17 cellular contexts compared by ENCODE assay signal in the genomic region with DNA sequence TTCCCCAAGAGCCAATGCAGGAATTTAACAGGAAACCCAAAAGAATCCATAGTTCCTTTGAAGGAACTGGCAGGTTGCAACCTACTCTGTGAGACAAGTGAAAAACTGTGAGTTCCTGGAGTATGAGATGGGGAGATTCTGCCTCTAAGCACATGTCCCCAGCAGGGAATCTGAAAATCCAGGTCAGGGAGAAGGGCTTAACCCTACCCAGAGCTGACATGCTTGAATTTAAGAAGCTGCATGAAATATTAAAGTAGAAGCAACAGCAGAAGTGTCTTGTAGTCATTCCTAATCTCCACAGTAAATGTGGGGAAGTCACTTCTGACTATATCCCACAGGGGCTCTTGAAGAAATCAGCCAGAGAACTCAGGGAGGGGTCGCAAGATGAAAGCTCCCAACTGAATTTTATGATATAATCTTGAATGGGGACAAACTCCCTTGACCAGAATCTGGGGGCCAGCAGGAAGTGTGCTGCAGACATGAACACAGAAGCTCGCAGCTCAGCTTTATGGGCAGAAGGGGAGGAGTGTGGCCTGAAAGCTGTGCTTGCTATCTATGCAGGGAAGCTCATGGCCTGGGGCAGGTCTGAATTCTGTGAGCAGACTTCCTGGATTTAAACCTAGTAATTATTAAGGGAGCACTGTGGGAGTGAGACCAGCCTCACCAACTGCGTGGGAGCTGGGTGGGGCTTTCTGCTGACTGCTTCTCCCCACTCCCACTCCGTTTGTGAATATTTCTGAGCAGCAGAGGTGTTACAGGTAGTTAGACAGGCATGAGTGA.
DNase-seq lines count a peak whose midpoint lies in the region; ATAC-seq and TF ChIP-seq lines count a peak whose summit lies in the region.
"Had no signal": no experiment of that assay in that cellular context is flagged by ENCODE, and none has a peak within 500 bp of the region (broad histone marks: within the 10 kb centered on the region; RNA-seq: fewer than 3 reads in every experiment).

No MANE protein-coding gene starts in this region.

- no peak overlapping the region for H3K27ac ChIP-seq in GM23338 (ENCODE audit: low read depth)
- no peak overlapping the region for H3K27ac ChIP-seq in endodermal cell (ENCODE audit: low read depth, low read length)
- H3K27ac ChIP-seq in dorsolateral prefrontal cortex = no peak overlapping the region
- no peak overlapping the region for H3K27ac ChIP-seq in heart left ventricle
- H3K27ac ChIP-seq: thoracic aorta had no signal

- H3K4me3 ChIP-seq in GM23338 (no peak overlapping the region), NB4 (ENCODE audit: low read depth, low read length) (peak overlapping the region; percentile 12), endodermal cell (ENCODE audit: low read length) (no peak overlapping the region), neuron (ENCODE audit: low read length) (no peak overlapping the region), dorsolateral prefrontal cortex (no peak overlapping the region), heart left ventricle (no peak overlapping the region)
- H3K4me3 ChIP-seq: thoracic aorta had no signal

- no peaks in the 10 kb centered on the region for H3K79me2 ChIP-seq in GM23338 (replicated peaks; ENCODE audit: insufficient read depth)

- H4K20me1 ChIP-seq in GM23338 (replicated peaks; ENCODE audit: insufficient read depth) = no peaks in the 10 kb centered on the region

- H3K9me3 ChIP-seq in endodermal cell (ENCODE audit: control insufficient read depth, low read length) (no peaks in the 10 kb centered on the region), neuron (ENCODE audit: low read length) (no peaks in the 10 kb centered on the region), heart left ventricle (no peaks in the 10 kb centered on the region)
- H3K9me3 ChIP-seq: thoracic aorta had no signal

- intact Hi-C loops in dorsolateral prefrontal cortex (cut with DNase I) = no loop called here
- intact Hi-C loops in heart left ventricle (cut with DNase I) = no loop called here

- H3K27ac Mint-ChIP-seq in GM23338 (no peak overlapping the region), endodermal cell (no peak overlapping the region)
- H3K27ac Mint-ChIP-seq: activated naive CD4-positive, alpha-beta T cell treated with anti-CD3 and anti-CD28 coated beads, Interleukin-2, amount 50 U/mL, for 24 hours had no signal

- no peaks in the 10 kb centered on the region for H3F3A ChIP-seq in GM23338 (replicated peaks; ENCODE audit: low read depth)

- H3K27me3 Mint-ChIP-seq in GM23338 (ENCODE audit: insufficient read depth, low read depth, poor library complexity) = no peaks in the 10 kb centered on the region
- H3K27me3 Mint-ChIP-seq in endodermal cell (ENCODE audit: insufficient read depth) = no peaks in the 10 kb centered on the region
- H3K27me3 Mint-ChIP-seq: activated naive CD4-positive, alpha-beta T cell treated with anti-CD3 and anti-CD28 coated beads, Interleukin-2, amount 50 U/mL, for 24 hours had no signal

- ATAC-seq in GM23338 (no peak), heart left ventricle (no peak)

- H3K27me3 ChIP-seq in GM23338 (ENCODE audit: insufficient read depth) = no peaks in the 10 kb centered on the region
- no peaks in the 10 kb centered on the region for H3K27me3 ChIP-seq in endodermal cell (ENCODE audit: control insufficient read depth, insufficient read depth, low read length, poor library complexity, severe bottlenecking)
- H3K27me3 ChIP-seq in neuron (ENCODE audit: insufficient read depth, low read length) = no peaks in the 10 kb centered on the region
- H3K27me3 ChIP-seq in dorsolateral prefrontal cortex = no peaks in the 10 kb centered on the region
- no peaks in the 10 kb centered on the region for H3K27me3 ChIP-seq in heart left ventricle

- no peaks in the 10 kb centered on the region for H3K9me2 ChIP-seq in GM23338 (ENCODE audit: insufficient read depth)

- H2AFZ ChIP-seq in GM23338 = peak overlapping the region; percentile 9; the same call in 1 of the 2 replicates
- H2AFZ ChIP-seq in neuron (ENCODE audit: low read depth, low read length) = peak overlapping the region; percentile 46

- DNase-seq in GM23338 (ENCODE audit: low spot score) = peak; percentile 9
- DNase-seq in NB4 (ENCODE audit: low read depth) = peak; percentile 96
- peak; percentile 58 for DNase-seq in endodermal cell
- no peak for DNase-seq in NAMALWA (ENCODE audit: low spot score)
- DNase-seq in dorsolateral prefrontal cortex = no peak
- no peak for DNase-seq in heart left ventricle
- DNase-seq: activated T-cell treated with anti-CD3 and anti-CD28 coated beads for 4 hours, AML-193, HCEC 1CT, NCI-H1105, NCI-H226, SHP77, T1000 had no signal

- H3K36me3 ChIP-seq in GM23338 (ENCODE audit: insufficient read depth) = no peaks in the 10 kb centered on the region
- H3K36me3 ChIP-seq in endodermal cell (ENCODE audit: control insufficient read depth, insufficient read depth, low read length) = no peaks in the 10 kb centered on the region
- no peaks in the 10 kb centered on the region for H3K36me3 ChIP-seq in neuron (ENCODE audit: insufficient read depth, low read length)
- H3K36me3 ChIP-seq in heart left ventricle = no peaks in the 10 kb centered on the region
- H3K36me3 ChIP-seq: thoracic aorta had no signal

- H3K4me3 Mint-ChIP-seq in GM23338 (no peak overlapping the region), endodermal cell (no peak overlapping the region)
- H3K4me3 Mint-ChIP-seq: activated naive CD4-positive, alpha-beta T cell treated with anti-CD3 and anti-CD28 coated beads, Interleukin-2, amount 50 U/mL, for 24 hours; brain had no signal

- H3K4me2 ChIP-seq in GM23338 = no peak overlapping the region

- WGBS in endodermal cell (ENCODE audit: insufficient coverage in 1 of 2, insufficient read length in 1 of 2), 2 experiments = 89 to 93% methylated on average over 3 to 4 of the region's 4 CpGs
- WGBS in heart left ventricle, 4 donors = 48 to 64% (median 60%) methylated on average over 4 of the region's 4 CpGs

- no peak overlapping the region for H3K9ac ChIP-seq in endodermal cell (ENCODE audit: extremely low read depth, low read length, poor library complexity, severe bottlenecking)

- peak; percentile 32 for TF ChIP-seq POLR2A in NB4 (IDR thresholded peaks at IDR 0.05; ENCODE audit: extremely low read depth, insufficient read length)
- no peak for TF ChIP-seq POLR2A in heart left ventricle (IDR thresholded peaks at IDR 0.05)

- H3K9me3 Mint-ChIP-seq in GM23338 (no peaks in the 10 kb centered on the region), endodermal cell (no peaks in the 10 kb centered on the region)

- H3K36me3 Mint-ChIP-seq in GM23338 (ENCODE audit: low read depth) (no peaks in the 10 kb centered on the region), endodermal cell (ENCODE audit: low read depth) (no peaks in the 10 kb centered on the region)
- H3K36me3 Mint-ChIP-seq: activated naive CD4-positive, alpha-beta T cell treated with anti-CD3 and anti-CD28 coated beads, Interleukin-2, amount 50 U/mL, for 24 hours; brain had no signal

- H3K4me1 Mint-ChIP-seq in GM23338 (peaks cover 16% of the 10 kb centered on the region), endodermal cell (peaks cover 35% of the 10 kb centered on the region)
- H3K4me1 Mint-ChIP-seq: activated naive CD4-positive, alpha-beta T cell treated with anti-CD3 and anti-CD28 coated beads, Interleukin-2, amount 50 U/mL, for 24 hours had no signal

- TF ChIP-seq CTCF in GM23338 (conservative IDR thresholded peaks at IDR 0.05; ENCODE audit: low read depth in 2 of 2) (no peak), NB4 (IDR thresholded peaks at IDR 0.05; ENCODE audit: low read depth, low read length) (no peak), endodermal cell (conservative IDR thresholded peaks at IDR 0.05) (no peak), dorsolateral prefrontal cortex (IDR thresholded peaks at IDR 0.05 in 54 of 56, conservative IDR thresholded peaks at IDR 0.05 in 2 of 56; ENCODE audit: low read depth in 1 of 56, partially characterized antibody in 56 of 56) (no peak), heart left ventricle (IDR thresholded peaks at IDR 0.05) (no peak)

- H3K4me1 ChIP-seq in GM23338 (ENCODE audit: insufficient read depth) (peaks cover 13% of the 10 kb centered on the region), endodermal cell (ENCODE audit: control insufficient read depth, insufficient read depth, low read length) (no peaks in the 10 kb centered on the region), neuron (ENCODE audit: insufficient read depth, low read length) (peaks cover 3% of the 10 kb centered on the region), heart left ventricle (no peaks in the 10 kb centered on the region)

TF ChIP-seq in GM23338, 12 proteins besides CTCF, POLR2A, EP300 and RAD21 (continues in another document):
- TF ChIP-seq CREB1 (CRISPR knock-in tag; IDR thresholded peaks at IDR 0.05; ENCODE audit: low read depth) (no peak), STAT1 (IDR thresholded peaks at IDR 0.05; ENCODE audit: unreplicated experiment) (no peak), JUNB (IDR thresholded peaks at IDR 0.05; ENCODE audit: unreplicated experiment) (no peak), ZNF331 (CRISPR knock-in tag; IDR thresholded peaks at IDR 0.05; ENCODE audit: low read depth) (no peak)
- TF ChIP-seq, protein P1, sequence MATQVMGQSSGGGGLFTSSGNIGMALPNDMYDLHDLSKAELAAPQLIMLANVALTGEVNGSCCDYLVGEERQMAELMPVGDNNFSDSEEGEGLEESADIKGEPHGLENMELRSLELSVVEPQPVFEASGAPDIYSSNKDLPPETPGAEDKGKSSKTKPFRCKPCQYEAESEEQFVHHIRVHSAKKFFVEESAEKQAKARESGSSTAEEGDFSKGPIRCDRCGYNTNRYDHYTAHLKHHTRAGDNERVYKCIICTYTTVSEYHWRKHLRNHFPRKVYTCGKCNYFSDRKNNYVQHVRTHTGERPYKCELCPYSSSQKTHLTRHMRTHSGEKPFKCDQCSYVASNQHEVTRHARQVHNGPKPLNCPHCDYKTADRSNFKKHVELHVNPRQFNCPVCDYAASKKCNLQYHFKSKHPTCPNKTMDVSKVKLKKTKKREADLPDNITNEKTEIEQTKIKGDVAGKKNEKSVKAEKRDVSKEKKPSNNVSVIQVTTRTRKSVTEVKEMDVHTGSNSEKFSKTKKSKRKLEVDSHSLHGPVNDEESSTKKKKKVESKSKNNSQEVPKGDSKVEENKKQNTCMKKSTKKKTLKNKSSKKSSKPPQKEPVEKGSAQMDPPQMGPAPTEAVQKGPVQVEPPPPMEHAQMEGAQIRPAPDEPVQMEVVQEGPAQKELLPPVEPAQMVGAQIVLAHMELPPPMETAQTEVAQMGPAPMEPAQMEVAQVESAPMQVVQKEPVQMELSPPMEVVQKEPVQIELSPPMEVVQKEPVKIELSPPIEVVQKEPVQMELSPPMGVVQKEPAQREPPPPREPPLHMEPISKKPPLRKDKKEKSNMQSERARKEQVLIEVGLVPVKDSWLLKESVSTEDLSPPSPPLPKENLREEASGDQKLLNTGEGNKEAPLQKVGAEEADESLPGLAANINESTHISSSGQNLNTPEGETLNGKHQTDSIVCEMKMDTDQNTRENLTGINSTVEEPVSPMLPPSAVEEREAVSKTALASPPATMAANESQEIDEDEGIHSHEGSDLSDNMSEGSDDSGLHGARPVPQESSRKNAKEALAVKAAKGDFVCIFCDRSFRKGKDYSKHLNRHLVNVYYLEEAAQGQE (IDR thresholded peaks at IDR 0.05; ENCODE audit: unreplicated experiment) = no peak

Comparison
In these comparisons a context has a peak if more than half of its experiments do, and no peak if none do; other contexts are left out.
1. DNase-seq: peak in GM23338 (single experiment), NB4 (single experiment) and endodermal cell (single experiment); none in NAMALWA (single experiment), dorsolateral prefrontal cortex (0 of 10) and heart left ventricle (0 of 5).